Comparison of ENCODE assay signal across 8 cellular contexts in genomic region chr17:82457790-82458129, GRCh38.
DNase-seq lines count a peak whose midpoint lies in the region; TF ChIP-seq lines count a peak whose summit lies in the region.

No MANE protein-coding gene starts in this region.

- no peak for DNase-seq in GM12864 (ENCODE audit: low read depth)
- DNase-seq in SK-N-MC (ENCODE audit: low read depth, low spot score): peak; percentile 39
- no peak for DNase-seq in fibroblast of mammary gland (ENCODE audit: low read depth)
- DNase-seq in retinal pigment epithelial cell (ENCODE audit: low read depth): no peak
- no peak for DNase-seq in activated gamma-delta T cell (lab: John Stamatoyannopoulos, UW)
- no peak for DNase-seq in RPMI8226
- DNase-seq in medulla oblongata (ENCODE audit: extremely low spot score): no peak
- DNase-seq in stimulated activated CD4-positive, alpha-beta T cell treated with anti-CD3 and anti-CD28 coated beads, Interleukin-4, amount 100 ng/mL, for 24 hours: no peak

- peak overlapping the region; percentile 99 for H3K27ac ChIP-seq in SK-N-MC

- no peaks in the 10 kb centered on the region for H3K9me3 ChIP-seq in SK-N-MC (ENCODE audit: low read depth, low read length)

- H3K4me3 ChIP-seq in GM12864 (ENCODE audit: low read depth, low read length): peak overlapping the region; percentile 84
- H3K4me3 ChIP-seq in SK-N-MC: peak overlapping the region; percentile 96
- peak overlapping the region; percentile 59 for H3K4me3 ChIP-seq in fibroblast of mammary gland (ENCODE audit: control insufficient read depth, low read depth, low read length)
- H3K4me3 ChIP-seq in retinal pigment epithelial cell (ENCODE audit: low read length): peak overlapping the region; percentile 58

- TF ChIP-seq CTCF in GM12864 (IDR thresholded peaks at IDR 0.05; ENCODE audit: low read depth, low read length, missing control alignments): no peak
- TF ChIP-seq CTCF in fibroblast of mammary gland (conservative IDR thresholded peaks at IDR 0.05; ENCODE audit: control insufficient read depth, insufficient read depth, low read depth, low read length): no peak
- TF ChIP-seq CTCF in retinal pigment epithelial cell (conservative IDR thresholded peaks at IDR 0.05; ENCODE audit: low read depth, low read length): no peak

- H3K36me3 ChIP-seq in SK-N-MC (ENCODE audit: insufficient read depth, low read length): peaks cover 20% of the 10 kb centered on the region

- H3K9ac ChIP-seq in SK-N-MC (ENCODE audit: insufficient read length): peak overlapping the region; percentile 99
